Comparison of ENCODE assay signal across 29 cellular contexts in genomic region chr4:78936989-78937388, GRCh38. TPM values are rescaled to one million over a fixed set of nuclear protein-coding genes. Genes with fewer than 3 reads are reported as not detected.
DNase-seq lines count a peak whose midpoint lies in the region; ATAC-seq, FAIRE-seq and TF ChIP-seq lines count a peak whose summit lies in the region.
"Had no signal": no experiment of that assay in that cellular context is flagged by ENCODE, and none has a peak within 500 bp of the region (broad histone marks: within the 10 kb centered on the region; RNA-seq: fewer than 3 reads in every experiment).

No MANE protein-coding gene starts in this region.

- H3K9me3 Mint-ChIP-seq in natural killer cell treated with Interleukin-12 subunit alpha and Interleukin-12 subunit beta and Interleukin-15 and Interleukin-18, amount 100 ng/mL, for 72 hours: no peaks in the 10 kb centered on the region
- H3K9me3 Mint-ChIP-seq in natural killer cell: no peaks in the 10 kb centered on the region
- H3K9me3 Mint-ChIP-seq in activated CD4-positive, alpha-beta T cell treated with anti-CD3 and anti-CD28 coated beads for 36 hours (ENCODE audit: low read depth): no peaks in the 10 kb centered on the region
- H3K9me3 Mint-ChIP-seq: activated CD4-positive, alpha-beta T cell treated with anti-CD3 and anti-CD28 coated beads, Interleukin-2, amount 10 ng/mL, durations not matched to agents 24 days and 14 days; activated naive CD8-positive, alpha-beta T cell treated with anti-CD3 and anti-CD28 coated beads for 36 hours; memory B cell; stimulated activated effector memory CD8-positive, alpha-beta T cell treated with anti-CD3 and anti-CD28 coated beads, Interleukin-12 subunit alpha, Interleukin-12 subunit beta, amount 100 ng/mL, for 72 hours had no signal

- no peak for TF ChIP-seq CTCF in natural killer cell (IDR thresholded peaks at IDR 0.05)
- no peak for TF ChIP-seq CTCF in GM12878 (IDR thresholded peaks at IDR 0.05 in 2 of 3, conservative IDR thresholded peaks at IDR 0.05 in 1 of 3; ENCODE audit: control insufficient read depth in 2 of 3, extremely low read depth in 1 of 3, insufficient read depth in 1 of 3, low read depth in 3 of 3, low read length in 3 of 3)

- no peak overlapping the region for H3K4me3 ChIP-seq in GM12878
- H3K4me3 ChIP-seq in mesenchymal stem cell (ENCODE audit: insufficient read depth in 1 of 2, low read depth in 1 of 2, low read length in 2 of 2): no peak overlapping the region
- H3K4me3 ChIP-seq: upper lobe of right lung had no signal

- peaks cover 21% of the 10 kb centered on the region for H3K79me1 ChIP-seq in mesenchymal stem cell (replicated peaks; ENCODE audit: low read length, poor library complexity, severe bottlenecking)

- in situ Hi-C loops in GM12878 (cut with MboI): no loop called here

- H3K27ac ChIP-seq in GM12878 (ENCODE audit: control insufficient read depth, insufficient read depth) (no peak overlapping the region), mesenchymal stem cell (ENCODE audit: low read length, poor library complexity, severe bottlenecking) (no peak overlapping the region)
- H3K27ac ChIP-seq: upper lobe of right lung, VCaP had no signal

- peak overlapping the region; percentile 54 for H3K4me3 Mint-ChIP-seq in natural killer cell treated with Interleukin-12 subunit alpha and Interleukin-12 subunit beta and Interleukin-15 and Interleukin-18, amount 100 ng/mL, for 72 hours
- no peak overlapping the region for H3K4me3 Mint-ChIP-seq in natural killer cell
- no peak overlapping the region for H3K4me3 Mint-ChIP-seq in activated CD4-positive, alpha-beta T cell treated with anti-CD3 and anti-CD28 coated beads for 36 hours

- H3K14ac ChIP-seq in mesenchymal stem cell (ENCODE audit: low read length in 2 of 2): no peak overlapping the region

- no peak overlapping the region for H3K27ac Mint-ChIP-seq in natural killer cell treated with Interleukin-12 subunit alpha and Interleukin-12 subunit beta and Interleukin-15 and Interleukin-18, amount 100 ng/mL, for 72 hours
- no peak overlapping the region for H3K27ac Mint-ChIP-seq in natural killer cell
- H3K27ac Mint-ChIP-seq in activated CD4-positive, alpha-beta T cell treated with anti-CD3 and anti-CD28 coated beads for 36 hours: no peak overlapping the region
- H3K27ac Mint-ChIP-seq: activated naive CD8-positive, alpha-beta T cell treated with anti-CD3 and anti-CD28 coated beads for 36 hours; memory B cell; stimulated activated effector memory CD8-positive, alpha-beta T cell treated with anti-CD3 and anti-CD28 coated beads, Interleukin-12 subunit alpha, Interleukin-12 subunit beta, amount 100 ng/mL, for 72 hours had no signal

- CTCF ChIA-PET in GM12878 (lab: Yijun Ruan, JAX): interaction anchor here (4.1 kb wide), 1 partner anchor 15 kb away, joined by 26 read pairs; no protein-coding TSS in a partner anchor
- CTCF ChIA-PET in activated CD4-positive, alpha-beta T cell treated with anti-CD3 and anti-CD28 coated beads for 36 hours (lab: Charles Lee): no interaction called here

- SMC1A ChIA-PET in GM12878 (lab: Charles Lee; ENCODE audit: uncharacterized antibody, unreplicated experiment): interaction anchor here (1.2 to 3.5 kb wide), 4 partner anchors 10 to 17 kb away, joined by 3 to 20 read pairs (median 4); no protein-coding TSS in a partner anchor

- RAD21 ChIA-PET in GM12878 (lab: Charles Lee; ENCODE audit: unreplicated experiment): no interaction called here

- H3K27me3 Mint-ChIP-seq in natural killer cell treated with Interleukin-12 subunit alpha and Interleukin-12 subunit beta and Interleukin-15 and Interleukin-18, amount 100 ng/mL, for 72 hours: peaks cover 2 to 3% of the 10 kb centered on the region in 2 donors
- peaks cover 0 to 7% of the 10 kb centered on the region in 2 donors for H3K27me3 Mint-ChIP-seq in natural killer cell (ENCODE audit: low read depth in 2 of 2)
- no peaks in the 10 kb centered on the region for H3K27me3 Mint-ChIP-seq in activated CD4-positive, alpha-beta T cell treated with anti-CD3 and anti-CD28 coated beads for 36 hours

- no peak overlapping the region for H2BK120ac ChIP-seq in mesenchymal stem cell (ENCODE audit: low read depth, low read length)

- H2AK5ac ChIP-seq in mesenchymal stem cell (ENCODE audit: low read length, severe bottlenecking): no peak overlapping the region

- H3K27me3 ChIP-seq in GM12878 (replicated peaks in 1 of 2; ENCODE audit: control insufficient read depth in 2 of 2, insufficient read depth in 2 of 2, low read length in 1 of 2) (no peaks in the 10 kb centered on the region), mesenchymal stem cell (ENCODE audit: control insufficient read depth in 1 of 2, insufficient read depth in 1 of 2, low read length in 2 of 2) (no peaks in the 10 kb centered on the region)
- H3K27me3 ChIP-seq: upper lobe of right lung had no signal

- no peak overlapping the region for H2BK12ac ChIP-seq in mesenchymal stem cell (ENCODE audit: low read length in 2 of 2)

- H3K36me3 ChIP-seq in GM12878 (ENCODE audit: control insufficient read depth in 2 of 2, insufficient read depth in 2 of 2, low read length in 1 of 2) (no peaks in the 10 kb centered on the region), mesenchymal stem cell (ENCODE audit: control insufficient read depth in 1 of 2, insufficient read depth in 2 of 2, low read depth in 1 of 2, low read length in 2 of 2) (peaks cover 0 to 19% of the 10 kb centered on the region in 2 experiments)

- TF ChIP-seq RAD21 in GM12878 (IDR thresholded peaks at IDR 0.05; ENCODE audit: insufficient read depth, low read depth, low read length): no peak

- BruUV-seq in GM12878 (replicated peaks; lab: Mats Ljungman, UMichigan): no TSS peak

- H4K91ac ChIP-seq in mesenchymal stem cell (ENCODE audit: low read length): no peak overlapping the region

- H3K9me3 ChIP-seq in GM12878 (replicated peaks; ENCODE audit: control insufficient read depth, insufficient read depth, low read length) (no peaks in the 10 kb centered on the region; the same call in 2 of the 3 replicates), mesenchymal stem cell (ENCODE audit: control insufficient read depth, low read length) (no peaks in the 10 kb centered on the region)
- H3K9me3 ChIP-seq: upper lobe of right lung had no signal

- no peak overlapping the region for H4K8ac ChIP-seq in mesenchymal stem cell (ENCODE audit: low read length)

- H3K9ac ChIP-seq in GM12878 (ENCODE audit: control insufficient read depth, insufficient read depth, low read length) (no peak overlapping the region), mesenchymal stem cell (ENCODE audit: low read length) (peak overlapping the region; percentile 99)

- H3K4me1 ChIP-seq in GM12878 (ENCODE audit: control insufficient read depth, insufficient read depth, low read length) (no peaks in the 10 kb centered on the region; the same call in 1 of the 2 replicates), mesenchymal stem cell (ENCODE audit: control insufficient read depth, insufficient read depth, low read depth, low read length) (peaks cover 3% of the 10 kb centered on the region)

- TF ChIP-seq POLR2A in GM12878 (IDR thresholded peaks at IDR 0.05; ENCODE audit: low read depth, low read length): no peak

- POLR2A ChIA-PET in GM12878 (lab: Charles Lee): no interaction called here
- POLR2A ChIA-PET in activated CD4-positive, alpha-beta T cell treated with anti-CD3 and anti-CD28 coated beads for 36 hours (lab: Charles Lee): no interaction called here

- no peak for TF ChIP-seq EP300 in GM12878 (IDR thresholded peaks at IDR 0.05; ENCODE audit: borderline replicate concordance in 1 of 2, control insufficient read depth in 1 of 2, low read depth in 2 of 2, low read length in 2 of 2)

- WGBS in GM12878 (ENCODE audit: insufficient coverage, insufficient replicate concordance, low lambda C conversion rate, missing lambda C conversion rate): 100% methylated on average over 4 of the region's 4 CpGs
- 83% methylated on average over 3 of the region's 4 CpGs for WGBS in mesenchymal stem cell

- peaks cover 1% of the 10 kb centered on the region for H3K79me2 ChIP-seq in GM12878 (ENCODE audit: control insufficient read depth, insufficient read depth, low read length)

- H2AFZ ChIP-seq in GM12878 (ENCODE audit: control insufficient read depth, low read depth, low read length) (no peak overlapping the region), mesenchymal stem cell (ENCODE audit: low read depth, low read length) (no peak overlapping the region)

- no peak for DNase-seq in natural killer cell treated with Interleukin-12 subunit alpha and Interleukin-12 subunit beta and Interleukin-15 and Interleukin-18, amount 100 ng/mL, for 72 hours (ENCODE audit: low spot score)
- DNase-seq in natural killer cell (no peak), GM12878 (ENCODE audit: low read depth, low spot score) (no peak), mesenchymal stem cell (no peak), NCI-H82 treated with DMSO at 0.1 percent for 48 hours (lab: John Stamatoyannopoulos, UW; ENCODE audit: unreplicated experiment) (no peak), NCI-H2029 treated with DMSO at 0.1 percent for 48 hours (lab: John Stamatoyannopoulos, UW) (no peak)
- no peak for DNase-seq in activated CD4-positive, alpha-beta T cell treated with anti-CD3 and anti-CD28 coated beads for 36 hours
- no peak for DNase-seq in central memory CD4-positive, alpha-beta T cell
- DNase-seq: activated CD4-positive, alpha-beta T cell treated with anti-CD3 and anti-CD28 coated beads, Interleukin-2, amount 10 ng/mL, durations not matched to agents 24 days and 14 days; activated effector memory CD4-positive, alpha-beta T cell treated with Interleukin-2 at 50 U/mL for 16 hours; activated naive CD8-positive, alpha-beta T cell treated with anti-CD3 and anti-CD28 coated beads for 36 hours; CD4-positive, CD25-positive, alpha-beta regulatory T cell; effector memory CD4-positive, alpha-beta T cell; EL; H7; NCI-H146; NCI-H2107; NCI-H774; SHP77 treated with DMSO at 0.1 percent for 48 hours; stimulated activated CD4-positive, alpha-beta T cell treated with anti-CD3 and anti-CD28 coated beads, Interleukin-15, amount 100 ng/mL, for 24 hours; T-helper 9 cell; upper lobe of right lung had no signal

- no peak overlapping the region for H3K18ac ChIP-seq in mesenchymal stem cell (ENCODE audit: low read depth in 1 of 2, low read length in 2 of 2)

- H3K4me1 Mint-ChIP-seq in natural killer cell treated with Interleukin-12 subunit alpha and Interleukin-12 subunit beta and Interleukin-15 and Interleukin-18, amount 100 ng/mL, for 72 hours (ENCODE audit: low read depth in 2 of 2): peaks cover 16 to 43% of the 10 kb centered on the region in 2 donors
- peaks cover 25 to 33% of the 10 kb centered on the region in 2 donors for H3K4me1 Mint-ChIP-seq in natural killer cell
- peaks cover 30% of the 10 kb centered on the region for H3K4me1 Mint-ChIP-seq in activated CD4-positive, alpha-beta T cell treated with anti-CD3 and anti-CD28 coated beads for 36 hours

- no peak overlapping the region for H3K23ac ChIP-seq in mesenchymal stem cell (ENCODE audit: low read length in 2 of 2)

- no peak for ATAC-seq in natural killer cell treated with Interleukin-12 subunit alpha and Interleukin-12 subunit beta and Interleukin-15 and Interleukin-18, amount 100 ng/mL, for 72 hours
- ATAC-seq in natural killer cell (no peak), GM12878 (no peak)
- no peak for ATAC-seq in activated CD4-positive, alpha-beta T cell treated with anti-CD3 and anti-CD28 coated beads for 36 hours
- ATAC-seq: left lobe of liver; stimulated activated effector memory CD8-positive, alpha-beta T cell treated with anti-CD3 and anti-CD28 coated beads, Interleukin-12 subunit alpha, Interleukin-12 subunit beta, amount 100 ng/mL, for 72 hours; upper lobe of right lung had no signal

- intact Hi-C loops in natural killer cell (cut with micrococcal nuclease) (no loop called here), GM12878 (cut with micrococcal nuclease; ENCODE audit: unreplicated experiment) (loop anchor here (5.0 kb wide), 1 partner anchor 325 kb away; no protein-coding TSS in a partner anchor)
- intact Hi-C loops in activated CD4-positive, alpha-beta T cell treated with anti-CD3 and anti-CD28 coated beads for 36 hours (cut with DNase I, micrococcal nuclease): loop anchor here (5.0 kb wide), 3 partner anchors 280 to 1265 kb away; no protein-coding TSS in a partner anchor

- H4K20me1 ChIP-seq in GM12878 (ENCODE audit: control insufficient read depth, insufficient read depth): no peaks in the 10 kb centered on the region

- H3K4me2 ChIP-seq in GM12878 (ENCODE audit: control insufficient read depth, insufficient read depth) (peak overlapping the region; percentile 39), mesenchymal stem cell (ENCODE audit: low read length, poor library complexity, severe bottlenecking) (no peak overlapping the region)

- H3K36me3 Mint-ChIP-seq in natural killer cell treated with Interleukin-12 subunit alpha and Interleukin-12 subunit beta and Interleukin-15 and Interleukin-18, amount 100 ng/mL, for 72 hours: peaks cover 5% of the 10 kb centered on the region
- H3K36me3 Mint-ChIP-seq in natural killer cell: no peaks in the 10 kb centered on the region
- no peaks in the 10 kb centered on the region for H3K36me3 Mint-ChIP-seq in activated CD4-positive, alpha-beta T cell treated with anti-CD3 and anti-CD28 coated beads for 36 hours (ENCODE audit: low read depth)

- no peak for FAIRE-seq in GM12878 (lab: Jason Lieb, UNC)
- FAIRE-seq: bronchial epithelial cell, islet of Langerhans, RCC 7860 had no signal

- H2BK5ac ChIP-seq in mesenchymal stem cell (ENCODE audit: low read depth, low read length, poor library complexity, severe bottlenecking): no peak overlapping the region

- H2BK15ac ChIP-seq in mesenchymal stem cell (ENCODE audit: low read depth, poor library complexity, severe bottlenecking): no peak overlapping the region

- H3K4ac ChIP-seq in mesenchymal stem cell (ENCODE audit: low read depth in 1 of 2, low read length in 2 of 2): no peak overlapping the region

RNA-seq across cellular contexts. Expression of gene PAQR3, which starts 2.2 kb away (rescaled TPM):
- 10 to 100 TPM; 12.2 to 14.6 TPM for total RNA-seq in natural killer cell treated with Interleukin-12 subunit alpha and Interleukin-12 subunit beta and Interleukin-15 and Interleukin-18, amount 100 ng/mL, for 72 hours
- 10 to 100 TPM; 23.7 to 31.7 (median 24.2) TPM for total RNA-seq in natural killer cell
- total RNA-seq in GM12878 (2013; cell fraction: nucleolus; rRNA removed): 31.5 and 33.5 TPM in 2 replicates
- 7.2 and 9.0 TPM in 2 replicates for total RNA-seq in GM12878 (2014; rRNA removed)
- total RNA-seq in GM12878 (2014; rRNA removed; fragmentation: Illumina TruSeq; extraction: Trizol): 6.3 and 8.7 TPM in 2 replicates
- total RNA-seq in GM12878 (2021): 8.3 and 8.5 TPM in 2 replicates
- polyA plus RNA-seq in GM12878 (2011; ENCODE audit: low read depth): 1.4 TPM
- polyA plus RNA-seq in GM12878 (2011; rRNA removed): 25.4 and 30.0 TPM in 2 replicates
- 8.6 and 9.1 TPM in 2 replicates for polyA plus RNA-seq in GM12878 (2011; cell fraction: cytosol; rRNA removed)
- 31.3 and 33.5 TPM in 2 replicates for polyA plus RNA-seq in GM12878 (2011; cell fraction: nucleus; rRNA removed)
- polyA plus RNA-seq in GM12878 (2012): 3.0 and 4.4 TPM in 2 replicates
- 7.0 and 10.9 TPM in 2 replicates for polyA plus RNA-seq in GM12878 (2014; fragmentation: Illumina TruSeq; extraction: Trizol)
- polyA plus RNA-seq in GM12878 (2014; fragmentation: Nextera tagmentation; extraction: Ambion mirVana): 1 to 10 TPM; 2.2 to 3.0 TPM
- polyA plus RNA-seq in GM12878 (2014; rRNA removed): 4.8 and 7.1 TPM in 2 replicates
- polyA plus RNA-seq in GM12878 (2016; fragmentation: Nextera tagmentation; extraction: Ambion mirVana): 1 to 10 TPM; 7.6 to 8.1 TPM
- 18.5 and 30.7 TPM in 2 replicates for polyA minus RNA-seq in GM12878 (2011; rRNA and poly(A)+ RNA removed)
- 6.5 and 7.6 TPM in 2 replicates for polyA minus RNA-seq in GM12878 (2011; cell fraction: cytosol; rRNA and poly(A)+ RNA removed)
- 16.8 and 32.1 TPM in 2 replicates for polyA minus RNA-seq in GM12878 (2011; cell fraction: nucleus; rRNA and poly(A)+ RNA removed)
- polyA plus RNA-seq in mesenchymal stem cell (2013, experiment 1 of 2): 10.3 TPM
- polyA plus RNA-seq in mesenchymal stem cell (2013, experiment 2 of 2): 11.8 TPM
- 1 to 10 TPM; 7.8 to 8.8 TPM for total RNA-seq in activated CD4-positive, alpha-beta T cell treated with anti-CD3 and anti-CD28 coated beads for 36 hours
